Comparison of ENCODE assay signal across 9 cellular contexts in the genomic region with DNA sequence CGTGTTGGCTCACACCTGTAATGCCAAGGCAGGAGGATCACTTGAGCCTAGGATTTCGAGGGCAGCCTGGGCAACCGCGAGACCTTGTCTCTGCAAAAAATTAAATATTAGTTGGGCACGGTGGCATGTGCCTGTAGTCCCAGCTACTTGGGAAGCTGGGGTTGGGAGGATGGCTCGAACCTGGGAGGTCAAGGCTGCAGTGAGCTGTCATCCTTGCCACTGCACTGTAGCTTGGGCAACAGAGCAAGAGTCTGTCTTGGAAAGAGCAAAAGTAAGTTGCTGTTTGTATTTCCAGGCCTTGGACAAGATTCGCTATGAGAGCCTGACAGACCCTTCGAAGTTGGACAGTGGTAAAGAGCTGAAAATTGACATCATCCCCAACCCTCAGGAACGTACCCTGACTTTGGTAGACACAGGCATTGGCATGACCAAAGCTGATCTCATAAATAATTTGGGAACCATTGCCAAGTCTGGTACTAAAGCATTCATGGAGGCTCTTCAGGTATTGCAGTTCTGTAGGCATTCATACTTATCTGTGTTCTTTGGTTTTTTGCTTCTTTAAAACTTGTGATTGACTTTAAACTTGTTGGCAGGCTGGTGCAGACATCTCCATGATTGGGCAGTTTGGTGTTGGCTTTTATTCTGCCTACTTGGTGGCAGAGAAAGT. TPM values are rescaled to one million over a fixed set of nuclear protein-coding genes. Genes with fewer than 3 reads are reported as not detected.
DNase-seq lines count a peak whose midpoint lies in the region; ATAC-seq and TF ChIP-seq lines count a peak whose summit lies in the region.
"Had no signal": no experiment of that assay in that cellular context is flagged by ENCODE, and none has a peak within 500 bp of the region (broad histone marks: within the 10 kb centered on the region; RNA-seq: fewer than 3 reads in every experiment).

No MANE protein-coding gene starts in this region.

- H2AK5ac ChIP-seq in mesendoderm (ENCODE audit: low read length): no peak overlapping the region

- H2BK5ac ChIP-seq in mesendoderm (ENCODE audit: low read length): no peak overlapping the region

- H3K18ac ChIP-seq in mesendoderm (ENCODE audit: low read length): no peak overlapping the region

- H3K4ac ChIP-seq in mesendoderm (ENCODE audit: low read depth, low read length): no peak overlapping the region

- POLR2A ChIA-PET in A673 (lab: Charles Lee; ENCODE audit: low non-redundant PET): no interaction called here

- no peak overlapping the region for H4K5ac ChIP-seq in mesendoderm (ENCODE audit: low read length)

- TF ChIP-seq CTCF in A673 (conservative IDR thresholded peaks at IDR 0.05; ENCODE audit: low read depth, low read length) (no peak), HL-60 (IDR thresholded peaks at IDR 0.05; ENCODE audit: insufficient read depth, low read length) (no peak), brain (conservative IDR thresholded peaks at IDR 0.05) (no peak), Peyer's patch (IDR thresholded peaks at IDR 0.05) (no peak)

- H3K27me3 ChIP-seq in A673 (replicated peaks; ENCODE audit: insufficient read depth, low read depth, low read length, poor library complexity): no peaks in the 10 kb centered on the region
- no peaks in the 10 kb centered on the region for H3K27me3 ChIP-seq in HL-60 (ENCODE audit: insufficient read depth, poor library complexity, severe bottlenecking)
- H3K27me3 ChIP-seq in mesendoderm (ENCODE audit: insufficient read depth, low read length, poor library complexity): no peaks in the 10 kb centered on the region
- no peaks in the 10 kb centered on the region for H3K27me3 ChIP-seq in Peyer's patch

- WGBS in mesendoderm (ENCODE audit: extremely low coverage, insufficient coverage, low lambda C conversion rate): no CpG with 5 or more reads among the region's 9 CpGs

- H3K9ac ChIP-seq in mesendoderm (ENCODE audit: low read length): peak overlapping the region; percentile 100

- H2BK120ac ChIP-seq in mesendoderm (ENCODE audit: low read depth, low read length): no peak overlapping the region

- H3K27ac Mint-ChIP-seq in brain: peak overlapping the region in 4 of 5 experiments; percentile 98 to 100 (median 100)

- H3K4me2 ChIP-seq in mesendoderm (ENCODE audit: low read length): peak overlapping the region; percentile 49

- peak overlapping the region; percentile 76 for H3K56ac ChIP-seq in mesendoderm (ENCODE audit: low read length)

- BruUV-seq in A673 (replicated peaks; lab: Mats Ljungman, UMichigan): no TSS peak

- H3K4me1 ChIP-seq in A673 (ENCODE audit: insufficient read depth, low read length, poor library complexity, severe bottlenecking): peaks cover 20% of the 10 kb centered on the region
- peaks cover 11% of the 10 kb centered on the region for H3K4me1 ChIP-seq in mesendoderm (ENCODE audit: control insufficient read depth, low read depth, low read length)
- H3K4me1 ChIP-seq in Peyer's patch: peaks cover 0 to 39% (median 10%) of the 10 kb centered on the region in 4 donors

- peak overlapping the region; percentile 30 for H3K27ac ChIP-seq in A673 (ENCODE audit: low read depth, low read length, poor library complexity, severe bottlenecking)
- no peak overlapping the region for H3K27ac ChIP-seq in HL-60 (replicated peaks)
- no peak overlapping the region for H3K27ac ChIP-seq in mesendoderm (ENCODE audit: low read depth, low read length)
- peak overlapping the region in 1 of 4 donors; percentile 92 for H3K27ac ChIP-seq in Peyer's patch

- ATAC-seq in HG02938 (IDR thresholded peaks at IDR 0.05; ENCODE audit: unreplicated experiment) (no peak), GM21619 (IDR thresholded peaks at IDR 0.05; ENCODE audit: unreplicated experiment) (no peak)

- CTCF ChIA-PET in A673 (lab: Charles Lee): no interaction called here

- no peak overlapping the region for H3K23ac ChIP-seq in mesendoderm (ENCODE audit: low read length)

- DNase-seq in A673 (ENCODE audit: low spot score) (no peak), HL-60 (ENCODE audit: low read depth in 1 of 2, low spot score in 1 of 2) (no peak), mesendoderm (no peak), Peyer's patch (no peak)
- DNase-seq in stimulated activated CD8-positive, alpha-beta memory T cell treated with anti-CD3 and anti-CD28 coated beads, Interleukin-4, amount 100 ng/mL, for 48 hours: no peak
- DNase-seq: GF-D8 had no signal

- H3K4me3 ChIP-seq in A673 (ENCODE audit: low read depth, low read length, poor library complexity, severe bottlenecking): peak overlapping the region; percentile 80
- peak overlapping the region; percentile 59 for H3K4me3 ChIP-seq in HL-60 (replicated peaks; ENCODE audit: insufficient read depth, low read length)
- peak overlapping the region; percentile 100 for H3K4me3 ChIP-seq in mesendoderm (ENCODE audit: low read length)
- no peak overlapping the region for H3K4me3 ChIP-seq in Peyer's patch

- H3K4me1 Mint-ChIP-seq in brain: peaks cover 71% of the 10 kb centered on the region

- TF ChIP-seq POLR2A in Peyer's patch (IDR thresholded peaks at IDR 0.05): no peak

- H3K9me3 Mint-ChIP-seq in brain: peaks cover 2 to 8% (median 3%) of the 10 kb centered on the region in 5 experiments

- H3K36me3 ChIP-seq in A673 (ENCODE audit: insufficient read depth, low read length, poor library complexity, severe bottlenecking): peaks cover 64% of the 10 kb centered on the region
- H3K36me3 ChIP-seq in mesendoderm (ENCODE audit: control insufficient read depth, insufficient read depth, low read length): peaks cover 40% of the 10 kb centered on the region
- H3K36me3 ChIP-seq in Peyer's patch: peaks cover 0 to 54% (median 0%) of the 10 kb centered on the region in 3 donors

- H3K9me3 ChIP-seq in A673 (ENCODE audit: low read depth, low read length, poor library complexity, severe bottlenecking): no peaks in the 10 kb centered on the region
- H3K9me3 ChIP-seq in Peyer's patch: no peaks in the 10 kb centered on the region

- peaks cover 23% of the 10 kb centered on the region for H3K27me3 Mint-ChIP-seq in brain

- no peak overlapping the region for H2BK15ac ChIP-seq in mesendoderm (replicated peaks; ENCODE audit: low read depth)

- H3K36me3 Mint-ChIP-seq in brain: peaks cover 69% of the 10 kb centered on the region

- H3K79me2 ChIP-seq in mesendoderm (ENCODE audit: control insufficient read depth, insufficient read depth, low read length): peaks cover 53% of the 10 kb centered on the region

- H3K79me1 ChIP-seq in mesendoderm (ENCODE audit: low read length): peaks cover 17% of the 10 kb centered on the region

- peak overlapping the region; percentile 98 to 100 (median 99) for H3K4me3 Mint-ChIP-seq in brain

- intact Hi-C loops in A673 (cut with micrococcal nuclease; ENCODE audit: unreplicated experiment): no loop called here

- no peak overlapping the region for H4K8ac ChIP-seq in mesendoderm (ENCODE audit: low read depth, low read length)

RNA-seq across cellular contexts. Expression of gene HSP90AB1, which starts 2.3 kb away (rescaled TPM):
- total RNA-seq in A673 (2021) (1,472 and 1,581 TPM in 2 replicates), Peyer's patch (100 to 1,000 TPM; 181 to 330 (median 254) TPM)
- polyA plus RNA-seq in brain (ENCODE audit: insufficient read depth, low read depth, low replicate concordance): 1,424 TPM
- 2,015 TPM for polyA plus RNA-seq in mesendoderm (2013, experiment 1 of 2)
- polyA plus RNA-seq in mesendoderm (2013, experiment 2 of 2): 2,012 TPM

RNA-seq across cellular contexts. Expression of gene SLC35B2, which starts 8.1 kb away (rescaled TPM):
- total RNA-seq in A673 (2021) (45.8 and 52.0 TPM in 2 replicates), Peyer's patch (10 to 100 TPM; 10.7 to 35.2 (median 26.5) TPM)
- polyA plus RNA-seq in brain (ENCODE audit: insufficient read depth, low read depth, low replicate concordance): 68.7 TPM
- 18.8 TPM for polyA plus RNA-seq in mesendoderm (2013, experiment 1 of 2)
- 16.7 TPM for polyA plus RNA-seq in mesendoderm (2013, experiment 2 of 2)

RNA-seq across cellular contexts. Expression of gene NFKBIE, which starts 16.1 kb away (rescaled TPM):
- total RNA-seq in A673 (2021): 5.2 and 10.5 TPM in 2 replicates
- polyA plus RNA-seq in brain (ENCODE audit: insufficient read depth, low read depth, low replicate concordance): 10.8 TPM
- polyA plus RNA-seq in mesendoderm (2013, experiment 1 of 2): 4.8 TPM
- 5.4 TPM for polyA plus RNA-seq in mesendoderm (2013, experiment 2 of 2)
- 10 to 100 TPM; 16.9 to 36.3 (median 24.9) TPM for total RNA-seq in Peyer's patch

RNA-seq across cellular contexts. Expression of gene TMEM151B, which starts 21.0 kb away (rescaled TPM):
- total RNA-seq in A673 (2021): 8.7 and 9.9 TPM in 2 replicates
- polyA plus RNA-seq in brain (ENCODE audit: insufficient read depth, low read depth, low replicate concordance): 45.5 TPM
- 1.6 TPM for polyA plus RNA-seq in mesendoderm (2013, experiment 1 of 2)
- 1.6 TPM for polyA plus RNA-seq in mesendoderm (2013, experiment 2 of 2)
- total RNA-seq in Peyer's patch: under 1 TPM in 2 of 4 donors, not detected in 2; 0.27 to 0.57 TPM

RNA-seq across cellular contexts. Expression of gene SLC29A1, which starts 25.8 kb away (rescaled TPM):
- total RNA-seq in A673 (2021) (92.5 and 108 TPM in 2 replicates), Peyer's patch (10 to 100 TPM in 3 of 4 donors, 1 to 10 TPM in 1; 4.4 to 25.6 (median 19.5) TPM)
- polyA plus RNA-seq in brain (ENCODE audit: insufficient read depth, low read depth, low replicate concordance): 35.6 TPM
- 76.7 TPM for polyA plus RNA-seq in mesendoderm (2013, experiment 1 of 2)
- polyA plus RNA-seq in mesendoderm (2013, experiment 2 of 2): 79.0 TPM

Comparison
In these comparisons a context has a peak if more than half of its experiments do, and no peak if none do; other contexts are left out.
1. H3K4me3 ChIP-seq: peak in A673 (single experiment), HL-60 (single experiment) and mesendoderm (single experiment); none in Peyer's patch (0 of 4).